In the genomic region with DNA sequence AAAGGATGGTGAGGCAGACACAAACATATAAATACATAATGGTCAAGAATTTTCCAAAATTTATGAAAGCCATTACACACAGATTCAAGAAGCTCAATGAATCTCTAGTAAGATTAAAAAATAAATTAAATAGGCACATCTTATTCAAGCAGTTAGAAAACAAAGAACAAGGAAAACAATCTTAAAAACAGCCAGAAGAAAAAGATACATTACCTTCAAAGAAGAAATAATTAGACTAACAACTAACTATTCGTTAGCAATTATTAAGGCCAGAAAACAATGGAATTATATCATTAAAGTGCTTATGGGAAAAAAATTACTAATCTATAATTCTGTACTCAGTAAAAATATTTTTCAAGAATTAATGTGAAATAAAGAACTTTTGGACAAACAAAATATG, we compare ENCODE assay signal across 10 cellular contexts.
"Had no signal": no experiment of that assay in that cellular context is flagged by ENCODE, and none has a peak within 500 bp of the region (broad histone marks: within the 10 kb centered on the region; RNA-seq: fewer than 3 reads in every experiment).

No MANE protein-coding gene starts in this region.

- H3K27ac Mint-ChIP-seq: GM23338, H9, HFFc6 had no signal

- H3K4me3 ChIP-seq: GM23338, K562 had no signal

- H3K27ac ChIP-seq: HL-60 had no signal

- DNase-seq: H9, HCEC 1CT, HFFc6, IMR-90, KG1 had no signal

- H3K4me1 Mint-ChIP-seq: GM23338, H9 had no signal

- ATAC-seq: GM23338, K562 had no signal

- FAIRE-seq: H1, H54, K562 had no signal

- H3K4me3 Mint-ChIP-seq: GM23338, H9, HFFc6 had no signal
